In genomic region chr19:46850228-46851203, GRCh38 we compare ENCODE assay signal across 8 cellular contexts. TPM values are rescaled to one million over a fixed set of nuclear protein-coding genes. Genes with fewer than 3 reads are reported as not detected.
DNase-seq lines count a peak whose midpoint lies in the region; ATAC-seq, FAIRE-seq and TF ChIP-seq lines count a peak whose summit lies in the region.

TSS of gene AP2S1 (minus strand) at chr19:46850846. CDS start at chr19:46850766, 80 bp downstream.

- DNase-seq in BE2C = peak; percentile 98
- peak; percentile 96 for DNase-seq in GM19240 (ENCODE audit: insufficient read length, low spot score)
- DNase-seq in NCI-H526 (lab: John Stamatoyannopoulos, UW) = peak; percentile 99
- peak; percentile 94 for DNase-seq in activated CD4-positive, alpha-beta T cell treated with anti-CD3 and anti-CD28 coated beads for 48 hours
- DNase-seq in kidney tubule cell (ENCODE audit: low spot score) = peak; percentile 98
- DNase-seq in stimulated activated CD4-positive, alpha-beta T cell treated with anti-CD3 and anti-CD28 coated beads, Interleukin-1b, Interleukin-23, amount 100 ng/mL, for 24 hours (ENCODE audit: low read depth in 4 of 4, low spot score in 1 of 4) = peak; percentile 75 to 87 (median 86)

- TF ChIP-seq CTCF in BE2C (IDR thresholded peaks at IDR 0.05; ENCODE audit: low read depth, low read length) = no peak

- H3K9me3 ChIP-seq in BE2C = no peaks in the 10 kb centered on the region

- H3K4me3 ChIP-seq in BE2C (ENCODE audit: low read depth, low read length) = peak within 1 kb of the TSS; percentile 96

- H3K36me3 ChIP-seq in BE2C = no peaks in the 10 kb centered on the region

- FAIRE-seq in colon (lab: Jason Lieb, UNC) = peak; percentile 49

- H3K27me3 ChIP-seq in BE2C = no peaks in the 10 kb centered on the region

- no peaks in the 10 kb centered on the region for H3K4me1 ChIP-seq in BE2C

- ATAC-seq in HG03460 (IDR thresholded peaks at IDR 0.05; ENCODE audit: unreplicated experiment) = peak; percentile 93

RNA-seq across cellular contexts. Expression of gene AP2S1, which starts in this region (rescaled TPM):
- polyA plus RNA-seq in BE2C (2012; ENCODE audit: insufficient read depth, insufficient read length, low read depth) = 195 TPM

Comparison
In these comparisons a context has a peak if more than half of its experiments do, and no peak if none do; other contexts are left out.
1. Peak in every context shown above with its lines: DNase-seq, ATAC-seq and H3K4me3 ChIP-seq.